In genomic region chr2:148602918-148603561, GRCh38 we compare ENCODE assay signal across 12 cellular contexts. TPM values are rescaled to one million over a fixed set of nuclear protein-coding genes. Genes with fewer than 3 reads are reported as not detected.
DNase-seq lines count a peak whose midpoint lies in the region; ATAC-seq, FAIRE-seq and TF ChIP-seq lines count a peak whose summit lies in the region.
"Had no signal": no experiment of that assay in that cellular context is flagged by ENCODE, and none has a peak within 500 bp of the region (broad histone marks: within the 10 kb centered on the region; RNA-seq: fewer than 3 reads in every experiment).

No MANE protein-coding gene starts in this region.

- H3K9me3 ChIP-seq in A549 (peaks cover 32% of the 10 kb centered on the region), sigmoid colon (peaks cover 0 to 5% (median 2%) of the 10 kb centered on the region in 4 donors), ovary (no peaks in the 10 kb centered on the region), esophagus muscularis mucosa (peaks cover 0 to 16% (median 11%) of the 10 kb centered on the region in 4 donors)

- peak overlapping the region; percentile 54 for H3K27ac Mint-ChIP-seq in activated CD4-positive, alpha-beta memory T cell treated with anti-CD3 and anti-CD28 coated beads, Interleukin-2, amount 10 ng/mL, durations not matched to agents 7 days and 5 days
- H3K27ac Mint-ChIP-seq: CD14-positive monocyte had no signal

- no peaks in the 10 kb centered on the region for H3K27me3 ChIP-seq in sigmoid colon
- H3K27me3 ChIP-seq in ovary = no peaks in the 10 kb centered on the region
- no peaks in the 10 kb centered on the region for H3K27me3 ChIP-seq in esophagus muscularis mucosa

- intact Hi-C loops in sigmoid colon (cut with DNase I) (no loop called here), ovary (cut with DNase I) (no loop called here), esophagus muscularis mucosa (cut with DNase I) (no loop called here)

- peaks cover 6% of the 10 kb centered on the region for H3K9me3 Mint-ChIP-seq in activated CD4-positive, alpha-beta memory T cell treated with anti-CD3 and anti-CD28 coated beads, Interleukin-2, amount 10 ng/mL, durations not matched to agents 7 days and 5 days

- no peak for FAIRE-seq in A549 (lab: Jason Lieb, UNC)

- CTCF ChIA-PET in A549 (lab: Yijun Ruan, JAX) = interaction anchor here (0.7 kb wide), 1 partner anchor 242 kb away, joined by 4 read pairs; no protein-coding TSS in a partner anchor
- CTCF ChIA-PET in activated CD4-positive, alpha-beta memory T cell treated with anti-CD3 and anti-CD28 coated beads, Interleukin-2, amount 10 ng/mL, durations not matched to agents 7 days and 5 days (lab: Charles Lee) = no interaction called here

- no peak overlapping the region for H3K4me2 ChIP-seq in A549

- TF ChIP-seq RAD21 in A549 (conservative IDR thresholded peaks at IDR 0.05 in 1 of 2, IDR thresholded peaks at IDR 0.05 in 1 of 2) = no peak

- H3K4me3 ChIP-seq in A549 = no peak overlapping the region
- no peak overlapping the region for H3K4me3 ChIP-seq in sigmoid colon
- no peak overlapping the region for H3K4me3 ChIP-seq in ovary
- no peak overlapping the region for H3K4me3 ChIP-seq in esophagus muscularis mucosa

- TF ChIP-seq CTCF in A549 (IDR thresholded peaks at IDR 0.05) = no peak
- no peak for TF ChIP-seq CTCF in sigmoid colon (IDR thresholded peaks at IDR 0.05)
- TF ChIP-seq CTCF in ovary (IDR thresholded peaks at IDR 0.05) = no peak
- no peak for TF ChIP-seq CTCF in esophagus muscularis mucosa (IDR thresholded peaks at IDR 0.05)

- peaks cover 13% of the 10 kb centered on the region for H3K4me1 Mint-ChIP-seq in activated CD4-positive, alpha-beta memory T cell treated with anti-CD3 and anti-CD28 coated beads, Interleukin-2, amount 10 ng/mL, durations not matched to agents 7 days and 5 days
- H3K4me1 Mint-ChIP-seq: CD14-positive monocyte had no signal

- DNase-seq in A549 (ENCODE audit: low read depth in 1 of 2, low spot score in 1 of 2) = no peak
- DNase-seq in activated CD4-positive, alpha-beta memory T cell treated with anti-CD3 and anti-CD28 coated beads, Interleukin-2, amount 10 ng/mL, durations not matched to agents 7 days and 5 days = peak; percentile 17
- no peak for DNase-seq in NOMO-1 (lab: John Stamatoyannopoulos, UW; ENCODE audit: unreplicated experiment in 2 of 2)
- DNase-seq in sigmoid colon = no peak
- no peak for DNase-seq in ovary
- DNase-seq in esophagus muscularis mucosa (ENCODE audit: extremely low spot score) = no peak
- DNase-seq: NCI-H1105 treated with DMSO at 0.1 percent for 48 hours, NCI-H446 treated with DMSO at 0.1 percent for 48 hours, RPMI8226 had no signal

- H3K4me1 ChIP-seq in A549 (no peaks in the 10 kb centered on the region), sigmoid colon (no peaks in the 10 kb centered on the region), ovary (ENCODE audit: insufficient read depth) (no peaks in the 10 kb centered on the region), esophagus muscularis mucosa (no peaks in the 10 kb centered on the region)

- WGBS in A549 (ENCODE audit: missing lambda C conversion rate) = 29% methylated on average over 10 of the region's 10 CpGs
- WGBS in sigmoid colon, 2 donors = 85% methylated on average over 10 of the region's 10 CpGs
- WGBS in ovary, 3 donors = 77 to 81% (median 80%) methylated on average over 10 of the region's 10 CpGs
- 83% methylated on average over 10 of the region's 10 CpGs for WGBS in esophagus muscularis mucosa

- H3K36me3 ChIP-seq in sigmoid colon (no peaks in the 10 kb centered on the region), ovary (no peaks in the 10 kb centered on the region), esophagus muscularis mucosa (no peaks in the 10 kb centered on the region)

- ATAC-seq in A549 (no peak), GM18505 (IDR thresholded peaks at IDR 0.05; ENCODE audit: unreplicated experiment) (peak; percentile 13), HG02623 (IDR thresholded peaks at IDR 0.05; ENCODE audit: unreplicated experiment) (peak; percentile 8)

- H3K4me3 Mint-ChIP-seq in activated CD4-positive, alpha-beta memory T cell treated with anti-CD3 and anti-CD28 coated beads, Interleukin-2, amount 10 ng/mL, durations not matched to agents 7 days and 5 days = peak overlapping the region; percentile 31
- H3K4me3 Mint-ChIP-seq: CD14-positive monocyte had no signal

- POLR2A ChIA-PET in A549 (lab: Yijun Ruan, JAX) = no interaction called here
- POLR2A ChIA-PET in activated CD4-positive, alpha-beta memory T cell treated with anti-CD3 and anti-CD28 coated beads, Interleukin-2, amount 10 ng/mL, durations not matched to agents 7 days and 5 days (lab: Charles Lee) = interaction anchor here (0.9 to 2.2 kb wide), 3 partner anchors 11 to 211 kb away, joined by 4 to 13 read pairs (median 5); partner anchors contain the start of gene EPC2

- H3K27ac ChIP-seq in A549 = no peak overlapping the region
- no peak overlapping the region for H3K27ac ChIP-seq in sigmoid colon
- no peak overlapping the region for H3K27ac ChIP-seq in ovary
- no peak overlapping the region for H3K27ac ChIP-seq in esophagus muscularis mucosa (replicated peaks in 1 of 4)

- H3K36me3 Mint-ChIP-seq in activated CD4-positive, alpha-beta memory T cell treated with anti-CD3 and anti-CD28 coated beads, Interleukin-2, amount 10 ng/mL, durations not matched to agents 7 days and 5 days (ENCODE audit: low read depth) = peaks cover 4% of the 10 kb centered on the region
- H3K36me3 Mint-ChIP-seq: CD14-positive monocyte had no signal

- TF ChIP-seq POLR2A in A549 (IDR thresholded peaks at IDR 0.05; ENCODE audit: low read length) (no peak), GM18505 (IDR thresholded peaks at IDR 0.05; ENCODE audit: borderline replicate concordance, extremely low read depth, insufficient read depth, insufficient read length) (no peak), sigmoid colon (IDR thresholded peaks at IDR 0.05) (no peak), ovary (IDR thresholded peaks at IDR 0.05) (no peak), esophagus muscularis mucosa (IDR thresholded peaks at IDR 0.05; ENCODE audit: low read depth) (no peak)

- no peak for TF ChIP-seq EP300 in A549 (IDR thresholded peaks at IDR 0.05)
- no peak for TF ChIP-seq EP300 in sigmoid colon (IDR thresholded peaks at IDR 0.05)
- TF ChIP-seq EP300 in ovary (IDR thresholded peaks at IDR 0.05) = no peak
- no peak for TF ChIP-seq EP300 in esophagus muscularis mucosa (IDR thresholded peaks at IDR 0.05)

- peaks cover 36% of the 10 kb centered on the region for H3K27me3 Mint-ChIP-seq in activated CD4-positive, alpha-beta memory T cell treated with anti-CD3 and anti-CD28 coated beads, Interleukin-2, amount 10 ng/mL, durations not matched to agents 7 days and 5 days

TF ChIP-seq in A549, 52 proteins besides CTCF, POLR2A, EP300 and RAD21:
- TF ChIP-seq GATA3 (IDR thresholded peaks at IDR 0.05; ENCODE audit: borderline replicate concordance) = no peak
- TF ChIP-seq ATOH8 (CRISPR knock-in tag; IDR thresholded peaks at IDR 0.05; ENCODE audit: low read depth) = no peak
- TF ChIP-seq MAFK (IDR thresholded peaks at IDR 0.05; ENCODE audit: partially characterized antibody) = peak; percentile 82
- TF ChIP-seq ESRRA (IDR thresholded peaks at IDR 0.05; ENCODE audit: borderline replicate concordance, low read length) = no peak
- no peak for TF ChIP-seq RARB (CRISPR knock-in tag; IDR thresholded peaks at IDR 0.05)
- TF ChIP-seq HMGXB4 (CRISPR knock-in tag; IDR thresholded peaks at IDR 0.05; ENCODE audit: borderline replicate concordance) = no peak
- TF ChIP-seq, protein P1, sequence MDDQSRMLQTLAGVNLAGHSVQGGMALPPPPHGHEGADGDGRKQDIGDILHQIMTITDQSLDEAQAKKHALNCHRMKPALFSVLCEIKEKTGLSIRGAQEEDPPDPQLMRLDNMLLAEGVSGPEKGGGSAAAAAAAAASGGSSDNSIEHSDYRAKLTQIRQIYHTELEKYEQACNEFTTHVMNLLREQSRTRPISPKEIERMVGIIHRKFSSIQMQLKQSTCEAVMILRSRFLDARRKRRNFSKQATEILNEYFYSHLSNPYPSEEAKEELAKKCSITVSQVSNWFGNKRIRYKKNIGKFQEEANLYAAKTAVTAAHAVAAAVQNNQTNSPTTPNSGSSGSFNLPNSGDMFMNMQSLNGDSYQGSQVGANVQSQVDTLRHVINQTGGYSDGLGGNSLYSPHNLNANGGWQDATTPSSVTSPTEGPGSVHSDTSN (IDR thresholded peaks at IDR 0.05) = no peak

RNA-seq across cellular contexts. Expression of gene EPC2, which starts 41.5 kb away (rescaled TPM):
- polyA plus RNA-seq in A549 (2011; rRNA removed) = 19.8 and 23.0 TPM in 2 replicates
- polyA plus RNA-seq in A549 (2012; cell fraction: cytosol; rRNA removed) = 6.5 and 7.7 TPM in 2 replicates
- 4.2 and 4.9 TPM in 2 replicates for polyA plus RNA-seq in A549 (2012; cell fraction: nucleus; rRNA removed)
- polyA plus RNA-seq in A549 (2017; fragmentation: RNase III; extraction: RNeasy Plus Mini Kit Qiagen cat#74134 plus additional on column Dnase treatment) = 8.8 to 9.7 TPM (median 8.8 TPM) in 3 replicates
- 23.4 and 26.4 TPM in 2 replicates for polyA minus RNA-seq in A549 (2011; rRNA and poly(A)+ RNA removed)
- 10 to 100 TPM; 26.5 to 28.0 TPM for total RNA-seq in activated CD4-positive, alpha-beta memory T cell treated with anti-CD3 and anti-CD28 coated beads, Interleukin-2, amount 10 ng/mL, durations not matched to agents 7 days and 5 days
- 10 to 100 TPM; 29.1 to 31.4 (median 30.0) TPM for total RNA-seq in sigmoid colon
- 10 to 100 TPM in 1 of 3 donors, 1 to 10 TPM in 2; 9.2 to 13.8 (median 9.5) TPM for polyA plus RNA-seq in sigmoid colon
- total RNA-seq in ovary = 10 to 100 TPM; 25.7 to 53.4 (median 44.5) TPM
- polyA plus RNA-seq in ovary = 10 to 100 TPM; 27.5 to 35.2 TPM
- total RNA-seq in esophagus muscularis mucosa = 10 to 100 TPM; 25.0 to 34.1 (median 28.1) TPM

Comparison
In these comparisons a context has a peak if more than half of its experiments do, and no peak if none do; other contexts are left out.
1. ATAC-seq: peak in GM18505 (single experiment) and HG02623 (single experiment); none in A549 (0 of 2).